18 cellular contexts compared by ENCODE assay signal in the genomic region with DNA sequence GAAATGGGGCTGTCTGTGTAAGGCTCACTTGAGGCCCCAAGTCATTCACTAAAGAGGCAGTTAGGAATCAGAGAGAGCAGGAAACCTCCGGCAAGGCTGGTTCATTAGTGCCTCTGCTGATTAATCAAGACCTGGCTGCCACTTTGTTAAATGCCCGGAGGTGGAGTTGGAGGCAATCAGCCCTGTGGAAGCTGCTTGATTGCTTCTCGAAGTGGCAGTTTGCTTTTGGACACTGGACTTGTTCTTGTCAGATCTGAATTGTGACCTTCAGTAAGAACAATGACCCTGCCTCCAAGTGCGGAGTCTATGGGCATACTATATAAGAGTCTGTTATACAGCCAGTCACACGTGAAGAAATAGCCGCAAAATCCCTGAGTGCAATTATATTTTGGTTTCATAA.
A peak's percentile ranks its signal among the peaks of the same experiment; 100 is the strongest.
DNase-seq lines count a peak whose midpoint lies in the region; ATAC-seq, FAIRE-seq and TF ChIP-seq lines count a peak whose summit lies in the region.
"Had no signal": no experiment of that assay in that cellular context is flagged by ENCODE, and none has a peak within 500 bp of the region (broad histone marks: within the 10 kb centered on the region; RNA-seq: fewer than 3 reads in every experiment).

No MANE protein-coding gene starts in this region.

- H3K79me2 ChIP-seq in H1 (ENCODE audit: control insufficient read depth in 1 of 2, insufficient read depth in 2 of 2, low read length in 2 of 2): no peaks in the 10 kb centered on the region

- no peak for ATAC-seq in GM21526 (IDR thresholded peaks at IDR 0.05; ENCODE audit: low FRiP score, unreplicated experiment)

- H4K91ac ChIP-seq in H1 (replicated peaks; ENCODE audit: insufficient read length, low read length): no peak overlapping the region

- no peak overlapping the region for H2AK5ac ChIP-seq in H1 (ENCODE audit: low read depth, low read length)

- no peak overlapping the region for H3K56ac ChIP-seq in H1 (replicated peaks; ENCODE audit: insufficient read length, low read depth, low read length)

- no peak overlapping the region for H2BK15ac ChIP-seq in H1 (ENCODE audit: low read length)

- H3K18ac ChIP-seq in H1 (ENCODE audit: extremely low read depth, low read length): no peak overlapping the region

- 0 out of 2 replicates have a peak overlapping the region, but pooled peaks have one; percentile 34 for H2AFZ ChIP-seq in H1 (ENCODE audit: low read length)

- no peak overlapping the region for H3K9ac ChIP-seq in H1 (replicated peaks in 1 of 4; ENCODE audit: extremely low read depth in 1 of 4, low read depth in 3 of 4, low read length in 3 of 4)

- no peak overlapping the region for H3K4me3 ChIP-seq in H1 (ENCODE audit: extremely low read depth in 1 of 4, insufficient read depth in 2 of 4, low read depth in 3 of 4, low read length in 4 of 4)
- H3K4me3 ChIP-seq: SJSA1 had no signal

- H3K4ac ChIP-seq in H1 (replicated peaks; ENCODE audit: insufficient read length, low read depth, low read length): no peak overlapping the region

- TF ChIP-seq EP300 in H1 (IDR thresholded peaks at IDR 0.05; ENCODE audit: borderline replicate concordance in 1 of 2, low read depth in 2 of 2, low read length in 2 of 2): no peak

- no peak overlapping the region for H3K23ac ChIP-seq in H1 (ENCODE audit: insufficient read length)

- no peaks in the 10 kb centered on the region for H3K23me2 ChIP-seq in H1 (ENCODE audit: low read depth, low read length)

- no peak overlapping the region for H2BK5ac ChIP-seq in H1 (ENCODE audit: low read depth, low read length)

- no peaks in the 10 kb centered on the region for H3K9me3 ChIP-seq in H1 (ENCODE audit: insufficient read depth in 2 of 2, low read depth in 1 of 2, low read length in 1 of 2)
- H3K9me3 ChIP-seq: SJSA1 had no signal

- H4K5ac ChIP-seq in H1 (ENCODE audit: insufficient read length, low read depth, low read length): no peak overlapping the region

- H3K79me1 ChIP-seq in H1 (ENCODE audit: low read depth, low read length): no peaks in the 10 kb centered on the region

- TF ChIP-seq RAD21 in H1 (IDR thresholded peaks at IDR 0.05 in 1 of 2, conservative IDR thresholded peaks at IDR 0.05 in 1 of 2; ENCODE audit: low read depth in 2 of 2, low read length in 2 of 2): no peak

- POLR2A ChIA-PET in H1 (lab: Charles Lee; ENCODE audit: partially characterized antibody): no interaction called here

- H3K27me3 ChIP-seq in H1 (replicated peaks in 1 of 4; ENCODE audit: control insufficient read depth in 3 of 4, extremely low read depth in 1 of 4, insufficient read depth in 3 of 4, low read length in 3 of 4): no peaks in the 10 kb centered on the region
- H3K27me3 ChIP-seq: SJSA1 had no signal

- H2BK120ac ChIP-seq in H1 (replicated peaks; ENCODE audit: low read depth, low read length): no peak overlapping the region

- H2BK20ac ChIP-seq in H1 (ENCODE audit: low read length): no peak overlapping the region

- no peak overlapping the region for H3K4me2 ChIP-seq in H1 (ENCODE audit: insufficient read depth in 1 of 2, low read depth in 2 of 2, low read length in 2 of 2)

- TF ChIP-seq POLR2A in H1 (IDR thresholded peaks at IDR 0.05; ENCODE audit: control extremely low read depth in 1 of 2, low read depth in 2 of 2, low read length in 2 of 2): no peak

- no peak overlapping the region for H3K27ac ChIP-seq in H1 (ENCODE audit: low read depth, low read length)
- H3K27ac ChIP-seq: SJSA1 had no signal

- H3K14ac ChIP-seq in H1 (ENCODE audit: insufficient read length): no peak overlapping the region

- no peak for TF ChIP-seq CTCF in H1 (IDR thresholded peaks at IDR 0.05; ENCODE audit: control extremely low read depth in 1 of 3, insufficient read depth in 1 of 3, low read depth in 1 of 3, low read length in 3 of 3)

- H2BK12ac ChIP-seq in H1 (ENCODE audit: low read depth, low read length): no peak overlapping the region

- WGBS in H1 (ENCODE audit: extremely low coverage in 1 of 2, insufficient coverage in 1 of 2, insufficient read length in 1 of 2, insufficient replicate concordance in 2 of 2, low coverage in 1 of 2, low lambda C conversion rate in 2 of 2, missing lambda C conversion rate in 1 of 2), 2 experiments: 91% methylated on average over 6 of the region's 6 CpGs; no CpG with 5 or more reads in 1 of the 2 experiments

- H4K8ac ChIP-seq in H1 (ENCODE audit: extremely low read depth, insufficient read depth, low read length): no peak overlapping the region

- H3K4me1 ChIP-seq in H1 (replicated peaks in 1 of 4; ENCODE audit: control insufficient read depth in 3 of 4, insufficient read depth in 4 of 4, low read length in 3 of 4): no peaks in the 10 kb centered on the region
- H3K4me1 ChIP-seq: SJSA1 had no signal

- CTCF ChIA-PET in H1 (lab: Charles Lee; ENCODE audit: partially characterized antibody): interaction anchor here (0.8 to 8.6 kb wide), 6 partner anchors 78 to 315 kb away, joined by 3 to 61 read pairs (median 4); no protein-coding TSS in a partner anchor

- FAIRE-seq in H1 (lab: Jason Lieb, UNC): no peak
- FAIRE-seq: GM18507 had no signal

- no peaks in the 10 kb centered on the region for H3K36me3 ChIP-seq in H1 (ENCODE audit: control insufficient read depth in 2 of 4, insufficient read depth in 4 of 4, low read length in 3 of 4)
- H3K36me3 ChIP-seq: SJSA1 had no signal

- DNase-seq in NCI-H1105 treated with DMSO at 0.1 percent for 48 hours (lab: John Stamatoyannopoulos, UW): peak; percentile 47
- no peak for DNase-seq in NCI-H1105 (lab: John Stamatoyannopoulos, UW)
- DNase-seq in NCI-H1436 (lab: John Stamatoyannopoulos, UW): peak; percentile 24
- DNase-seq in H1 (ENCODE audit: low read depth in 1 of 2, low spot score in 2 of 2): no peak
- peak; percentile 77 for DNase-seq in retina
- no peak for DNase-seq in activated CD4-positive, alpha-beta T cell treated with anti-CD3 and anti-CD28 coated beads for 1 hour
- DNase-seq: GOT3, HCEC 1CT, NCI-H1048, NCI-H2171, NCI-H226, NCI-H510A, NCI-H82, Right ventricle myocardium superior, RPMI8226 had no signal

- no peaks in the 10 kb centered on the region for H4K20me1 ChIP-seq in H1 (replicated peaks in 1 of 2; ENCODE audit: control insufficient read depth in 1 of 2, insufficient read depth in 2 of 2, low read length in 2 of 2)

TF ChIP-seq in H1, 55 proteins besides CTCF, POLR2A, EP300 and RAD21 (continues in another document):
- no peak for TF ChIP-seq YY1 (IDR thresholded peaks at IDR 0.05; ENCODE audit: low read depth, low read length)
- no peak for TF ChIP-seq ZNF274 (IDR thresholded peaks at IDR 0.05; ENCODE audit: borderline replicate concordance, extremely low read depth, low read length)
- TF ChIP-seq BCL11A (IDR thresholded peaks at IDR 0.05; ENCODE audit: low read depth in 2 of 2, low read length in 2 of 2): no peak
- TF ChIP-seq TEAD4 (IDR thresholded peaks at IDR 0.05; ENCODE audit: low read depth, low read length): no peak
- TF ChIP-seq KDM5A (IDR thresholded peaks at IDR 0.05; ENCODE audit: low read length): no peak
- TF ChIP-seq CHD1 (IDR thresholded peaks at IDR 0.05; ENCODE audit: low read depth, low read length): no peak
- no peak for TF ChIP-seq HDAC2 (IDR thresholded peaks at IDR 0.05; ENCODE audit: borderline replicate concordance in 1 of 2, low read depth in 2 of 2, low read length in 2 of 2)
- TF ChIP-seq MAFK (IDR thresholded peaks at IDR 0.05; ENCODE audit: low read depth, low read length): no peak
- no peak for TF ChIP-seq RXRA (IDR thresholded peaks at IDR 0.05; ENCODE audit: insufficient read depth, low read depth, low read length)

Comparison
In these comparisons a context has a peak if more than half of its experiments do, and no peak if none do; other contexts are left out.
1. DNase-seq: peak in NCI-H1105 treated with DMSO at 0.1 percent for 48 hours (single experiment), NCI-H1436 (single experiment) and retina (single experiment); none in NCI-H1105 (single experiment), H1 (0 of 2) and activated CD4-positive, alpha-beta T cell treated with anti-CD3 and anti-CD28 coated beads for 1 hour (single experiment).